In the genomic region with DNA sequence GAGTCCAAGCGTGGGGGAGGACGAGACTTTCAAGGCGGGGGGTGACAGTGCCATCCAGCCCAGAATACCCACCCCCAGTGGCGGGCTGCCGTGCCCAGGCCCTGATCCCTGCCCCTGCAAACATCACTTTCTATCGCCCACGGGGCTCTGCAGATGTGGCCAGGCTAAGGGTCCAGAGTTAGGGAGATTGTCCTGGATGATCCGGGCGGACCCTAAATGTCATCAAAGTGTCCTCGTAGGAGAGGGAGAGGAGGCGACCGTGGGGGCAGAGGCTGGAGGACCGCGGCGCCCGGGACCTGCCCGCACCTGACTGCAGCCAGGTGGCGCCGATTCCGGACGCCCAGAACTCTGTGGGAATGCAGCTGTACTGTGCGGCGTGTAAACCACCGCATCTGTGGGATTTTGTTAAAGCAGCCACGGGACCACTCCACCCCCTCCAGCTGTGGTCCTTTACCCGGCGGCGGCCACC, we compare ENCODE assay signal across 8 cellular contexts. TPM values are rescaled to one million over a fixed set of nuclear protein-coding genes. Genes with fewer than 3 reads are reported as not detected.
DNase-seq lines count a peak whose midpoint lies in the region; ATAC-seq and TF ChIP-seq lines count a peak whose summit lies in the region.

No MANE protein-coding gene starts in this region.

- H2AFZ ChIP-seq in SK-N-SH (ENCODE audit: low read depth) (peak overlapping the region; percentile 92; the same call in 1 of the 2 replicates), fibroblast of lung (ENCODE audit: low read length) (peak overlapping the region; percentile 88)

- TF ChIP-seq CTCF in SK-N-SH (IDR thresholded peaks at IDR 0.05) (peak; percentile 43), fibroblast of lung (conservative IDR thresholded peaks at IDR 0.05 in 1 of 2, IDR thresholded peaks at IDR 0.05 in 1 of 2; ENCODE audit: low read depth in 1 of 2, low read length in 2 of 2) (peak in 1 of 2 donors; percentile 16), osteocyte (IDR thresholded peaks at IDR 0.05) (peak; percentile 46)

- no peaks in the 10 kb centered on the region for H3K9me3 Mint-ChIP-seq in osteocyte (ENCODE audit: unreplicated experiment)

- H3F3A ChIP-seq in SK-N-SH (replicated peaks; ENCODE audit: insufficient read depth): peaks cover 7% of the 10 kb centered on the region

- H3K4me3 ChIP-seq in BLaER1 treated with 17β-estradiol and CSF1 and Interleukin-3, amounts not matched to agents 10 nM and 100 nM: peak overlapping the region; percentile 44 to 73 (median 56)
- H3K4me3 ChIP-seq in SK-N-SH (ENCODE audit: low read depth in 2 of 2, low read length in 1 of 2) (peak overlapping the region; percentile 40 to 48; a peak in 3 of 4 replicates), fibroblast of lung (replicated peaks in 1 of 4; ENCODE audit: control extremely low read depth in 1 of 4, insufficient read depth in 1 of 4, low read depth in 3 of 4, low read length in 4 of 4) (peak overlapping the region in 1 of 4 experiments; percentile 46)

- H3K9me3 ChIP-seq in BLaER1 treated with 17β-estradiol and CSF1 and Interleukin-3, amounts not matched to agents 10 nM and 100 nM (replicated peaks in 1 of 11): no peaks in the 10 kb centered on the region; a peak in 1 of 22 replicates
- H3K9me3 ChIP-seq in SK-N-SH: no peaks in the 10 kb centered on the region
- H3K9me3 ChIP-seq in fibroblast of lung (ENCODE audit: control insufficient read depth, insufficient read depth, low read depth, low read length): no peaks in the 10 kb centered on the region

- WGBS in SK-N-SH (ENCODE audit: low lambda C conversion rate): 18% methylated on average over 17 of the region's 28 CpGs

- peak overlapping the region in 10 of 11 experiments; percentile 26 to 78 (median 53); a peak in 11 of 22 replicates for H3K9ac ChIP-seq in BLaER1 treated with 17β-estradiol and CSF1 and Interleukin-3, amounts not matched to agents 10 nM and 100 nM
- H3K9ac ChIP-seq in SK-N-SH (no peak overlapping the region), fibroblast of lung (ENCODE audit: insufficient read depth, low read length) (peak overlapping the region; percentile 74)

- POLR2A ChIA-PET in SK-N-SH (lab: Yijun Ruan, JAX): no interaction called here

- H3K27ac ChIP-seq in BLaER1 treated with 17β-estradiol and CSF1 and Interleukin-3, amounts not matched to agents 10 nM and 100 nM: peak overlapping the region in 2 of 11 experiments; percentile 70; a peak in 4 of 22 replicates
- H3K27ac ChIP-seq in SK-N-SH (ENCODE audit: low read depth in 2 of 2, low read length in 1 of 2) (no peak overlapping the region), fibroblast of lung (ENCODE audit: insufficient read depth, low read length) (no peak overlapping the region)

- peaks cover 14 to 26% (median 16%) of the 10 kb centered on the region in 10 experiments for H3K4me1 ChIP-seq in BLaER1 treated with 17β-estradiol and CSF1 and Interleukin-3, amounts not matched to agents 10 nM and 100 nM
- peaks cover 0 to 4% of the 10 kb centered on the region in 2 experiments; a peak in 2 of 4 replicates for H3K4me1 ChIP-seq in SK-N-SH (ENCODE audit: control insufficient read depth in 1 of 2, insufficient read depth in 2 of 2, low read depth in 1 of 2, low read length in 1 of 2)
- H3K4me1 ChIP-seq in fibroblast of lung (ENCODE audit: control insufficient read depth, extremely low read depth, insufficient read depth, low read length): peaks cover 11% of the 10 kb centered on the region

- peaks cover 26% of the 10 kb centered on the region for H3K27me3 Mint-ChIP-seq in osteocyte (ENCODE audit: unreplicated experiment)

- peaks cover 20% of the 10 kb centered on the region for H3K4me1 Mint-ChIP-seq in osteocyte (ENCODE audit: unreplicated experiment)

- peaks cover 0 to 23% (median 4%) of the 10 kb centered on the region in 11 experiments; a peak in 8 of 22 replicates for H4K20me1 ChIP-seq in BLaER1 treated with 17β-estradiol and CSF1 and Interleukin-3, amounts not matched to agents 10 nM and 100 nM
- no peaks in the 10 kb centered on the region for H4K20me1 ChIP-seq in SK-N-SH (ENCODE audit: insufficient read depth)
- no peaks in the 10 kb centered on the region for H4K20me1 ChIP-seq in fibroblast of lung (ENCODE audit: control insufficient read depth, extremely low read depth, insufficient read depth, low read length)

- TF ChIP-seq RAD21 in SK-N-SH (IDR thresholded peaks at IDR 0.05; ENCODE audit: low read length): no peak

- peak overlapping the region; percentile 71 to 93 (median 78) for H3K4me2 ChIP-seq in BLaER1 treated with 17β-estradiol and CSF1 and Interleukin-3, amounts not matched to agents 10 nM and 100 nM
- peak overlapping the region; percentile 71 for H3K4me2 ChIP-seq in SK-N-SH
- H3K4me2 ChIP-seq in fibroblast of lung (ENCODE audit: extremely low read depth, insufficient read depth, low read length): peak overlapping the region; percentile 51

- H3K27me3 ChIP-seq in BLaER1 treated with 17β-estradiol and CSF1 and Interleukin-3, amounts not matched to agents 10 nM and 100 nM: peaks cover 55 to 82% (median 71%) of the 10 kb centered on the region in 11 experiments
- H3K27me3 ChIP-seq in SK-N-SH (ENCODE audit: insufficient read depth) (peaks cover 45% of the 10 kb centered on the region), fibroblast of lung (ENCODE audit: control insufficient read depth, insufficient read depth, low read length) (no peaks in the 10 kb centered on the region)

- CTCF ChIA-PET in SK-N-SH (lab: Yijun Ruan, JAX): interaction anchor here (0.7 to 2.7 kb wide), 13 partner anchors 10 to 69 kb away, joined by 3 to 19 read pairs (median 4); no protein-coding TSS in a partner anchor

- no peaks in the 10 kb centered on the region for H3K36me3 ChIP-seq in BLaER1 treated with 17β-estradiol and CSF1 and Interleukin-3, amounts not matched to agents 10 nM and 100 nM
- H3K36me3 ChIP-seq in SK-N-SH (replicated peaks in 1 of 2; ENCODE audit: control insufficient read depth in 1 of 2, insufficient read depth in 2 of 2, low read length in 1 of 2): no peaks in the 10 kb centered on the region
- H3K36me3 ChIP-seq in fibroblast of lung (ENCODE audit: control insufficient read depth, insufficient read depth, low read length): no peaks in the 10 kb centered on the region

- H3K27ac Mint-ChIP-seq in osteocyte (ENCODE audit: unreplicated experiment): no peak overlapping the region

- no peaks in the 10 kb centered on the region for H3K36me3 Mint-ChIP-seq in osteocyte (ENCODE audit: unreplicated experiment)

- peak overlapping the region; percentile 60 for H3K4me3 Mint-ChIP-seq in osteocyte (ENCODE audit: unreplicated experiment)

- H3K79me2 ChIP-seq in SK-N-SH (ENCODE audit: insufficient read depth) (no peaks in the 10 kb centered on the region), fibroblast of lung (ENCODE audit: control insufficient read depth, insufficient read depth, low read length) (no peaks in the 10 kb centered on the region)

- DNase-seq in SK-N-SH (peak; percentile 50), fibroblast of lung (ENCODE audit: low read depth in 2 of 2) (no peak), osteocyte (ENCODE audit: extremely low spot score, unreplicated experiment) (no peak), NCI-H2196 treated with DMSO at 0.1 percent for 48 hours (lab: John Stamatoyannopoulos, UW; ENCODE audit: unreplicated experiment) (no peak), SKM-1 (lab: John Stamatoyannopoulos, UW; ENCODE audit: unreplicated experiment) (no peak)

- no peak for TF ChIP-seq EP300 in SK-N-SH (IDR thresholded peaks at IDR 0.05; ENCODE audit: borderline replicate concordance in 1 of 2, low read depth in 1 of 2, low read length in 1 of 2)

- ATAC-seq in GM21737 (IDR thresholded peaks at IDR 0.05; ENCODE audit: unreplicated experiment) (peak; percentile 10), GM18909 (IDR thresholded peaks at IDR 0.05; ENCODE audit: poor library complexity, unreplicated experiment) (no peak)

- H3K9me2 ChIP-seq in SK-N-SH: no peaks in the 10 kb centered on the region

TF ChIP-seq in SK-N-SH, 30 proteins besides CTCF, POLR2A, EP300 and RAD21:
- no peak for TF ChIP-seq RFX5 (IDR thresholded peaks at IDR 0.05; ENCODE audit: low read length)
- TF ChIP-seq, protein P1, sequence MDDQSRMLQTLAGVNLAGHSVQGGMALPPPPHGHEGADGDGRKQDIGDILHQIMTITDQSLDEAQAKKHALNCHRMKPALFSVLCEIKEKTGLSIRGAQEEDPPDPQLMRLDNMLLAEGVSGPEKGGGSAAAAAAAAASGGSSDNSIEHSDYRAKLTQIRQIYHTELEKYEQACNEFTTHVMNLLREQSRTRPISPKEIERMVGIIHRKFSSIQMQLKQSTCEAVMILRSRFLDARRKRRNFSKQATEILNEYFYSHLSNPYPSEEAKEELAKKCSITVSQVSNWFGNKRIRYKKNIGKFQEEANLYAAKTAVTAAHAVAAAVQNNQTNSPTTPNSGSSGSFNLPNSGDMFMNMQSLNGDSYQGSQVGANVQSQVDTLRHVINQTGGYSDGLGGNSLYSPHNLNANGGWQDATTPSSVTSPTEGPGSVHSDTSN (IDR thresholded peaks at IDR 0.05): no peak
- TF ChIP-seq FOXM1 (IDR thresholded peaks at IDR 0.05; ENCODE audit: low read depth): no peak
- no peak for TF ChIP-seq SIN3A (IDR thresholded peaks at IDR 0.05; ENCODE audit: borderline replicate concordance, low read depth, low read length)
- no peak for TF ChIP-seq NRF1 (IDR thresholded peaks at IDR 0.05; ENCODE audit: low read depth, low read length)
- TF ChIP-seq YY1 (IDR thresholded peaks at IDR 0.05; ENCODE audit: low read depth): no peak
- TF ChIP-seq POLR2AphosphoS5 (IDR thresholded peaks at IDR 0.05; ENCODE audit: low read depth, low read length): no peak
- no peak for TF ChIP-seq MXI1 (IDR thresholded peaks at IDR 0.05; ENCODE audit: low read depth, low read length)
TF ChIP-seq in SK-N-SH: peak in this region for 0.

RNA-seq across cellular contexts. Expression of a gene that starts 32.4 kb away (rescaled TPM):
- polyA plus RNA-seq in SK-N-SH (2012; rRNA removed) (not detected in 2 replicates), fibroblast of lung (0.44 and 1.1 TPM in 2 replicates)
- not detected in 2 replicates for polyA plus RNA-seq in SK-N-SH (2012; cell fraction: cytosol; rRNA removed)
- polyA plus RNA-seq in SK-N-SH (2012; cell fraction: nucleus; rRNA removed): not detected in 2 replicates
- total RNA-seq in fibroblast of lung (0.26 and 0.33 TPM in 2 replicates), osteocyte (not detected in 2 replicates)
- polyA plus RNA-seq in fibroblast of lung (2012): 1.1 and 1.4 TPM in 2 replicates
- polyA minus RNA-seq in fibroblast of lung (ENCODE audit: low replicate concordance): 0.52 and 0.59 TPM in 2 replicates
